Comparison of ENCODE assay signal across 22 cellular contexts in genomic region chr5:124644582-124644981, GRCh38.
DNase-seq lines count a peak whose midpoint lies in the region; ATAC-seq, FAIRE-seq and TF ChIP-seq lines count a peak whose summit lies in the region.
"Had no signal": no experiment of that assay in that cellular context is flagged by ENCODE, and none has a peak within 500 bp of the region (broad histone marks: within the 10 kb centered on the region; RNA-seq: fewer than 3 reads in every experiment).

No MANE protein-coding gene starts in this region.

- POLR2A ChIA-PET in HepG2 (lab: Yijun Ruan, JAX), result no interaction called here
- POLR2A ChIA-PET in WTC11 (lab: Charles Lee), result no interaction called here
- POLR2A ChIA-PET in CD8-positive, alpha-beta T cell (lab: Charles Lee), result no interaction called here
- POLR2A ChIA-PET in CD8-positive, alpha-beta memory T cell (lab: Charles Lee), result no interaction called here

- H3K79me2 ChIP-seq in HepG2 (ENCODE audit: insufficient read depth, low read length), result no peaks in the 10 kb centered on the region

- no peaks in the 10 kb centered on the region for H3K9me3 Mint-ChIP-seq in WTC11
- H3K9me3 Mint-ChIP-seq in CD8-positive, alpha-beta T cell, result no peaks in the 10 kb centered on the region
- H3K9me3 Mint-ChIP-seq in CD8-positive, alpha-beta memory T cell, result peaks cover 0 to 4% (median 2%) of the 10 kb centered on the region in 5 donors

- FAIRE-seq in HepG2 (lab: Jason Lieb, UNC), result no peak
- FAIRE-seq: H1 had no signal

- TF ChIP-seq RAD21 in HepG2 (CRISPR knock-in tag; IDR thresholded peaks at IDR 0.05), result no peak

- TF ChIP-seq EP300 in HepG2 (IDR thresholded peaks at IDR 0.05; ENCODE audit: low read depth in 2 of 2, low read length in 2 of 2) (no peak), HepG2 (CRISPR knock-in tag; IDR thresholded peaks at IDR 0.05; ENCODE audit: borderline replicate concordance) (no peak), sigmoid colon (IDR thresholded peaks at IDR 0.05) (no peak)

- H3K36me3 Mint-ChIP-seq in WTC11, result peaks cover 49% of the 10 kb centered on the region
- H3K36me3 Mint-ChIP-seq in CD8-positive, alpha-beta T cell, result no peaks in the 10 kb centered on the region
- H3K36me3 Mint-ChIP-seq in CD8-positive, alpha-beta memory T cell, result no peaks in the 10 kb centered on the region
- H3K36me3 Mint-ChIP-seq: CD4-positive, alpha-beta memory T cell had no signal

- H3K27me3 ChIP-seq in HepG2 (ENCODE audit: control insufficient read depth in 1 of 2, insufficient read depth in 2 of 2, low read length in 2 of 2) (no peaks in the 10 kb centered on the region), right lobe of liver (no peaks in the 10 kb centered on the region), breast epithelium (no peaks in the 10 kb centered on the region), sigmoid colon (no peaks in the 10 kb centered on the region)
- H3K27me3 ChIP-seq in CD8-positive, alpha-beta T cell (ENCODE audit: insufficient read depth, low read length), result peaks cover 6% of the 10 kb centered on the region
- no peaks in the 10 kb centered on the region for H3K27me3 ChIP-seq in CD8-positive, alpha-beta memory T cell (ENCODE audit: insufficient read depth, low read length, poor library complexity, severe bottlenecking)
- H3K27me3 ChIP-seq: SJSA1 had no signal

- H3K4me2 ChIP-seq in HepG2 (ENCODE audit: low read depth, low read length), result no peak overlapping the region
- H3K4me2 ChIP-seq: KMS-11 had no signal

- H3K4me3 Mint-ChIP-seq in WTC11, result no peak overlapping the region
- H3K4me3 Mint-ChIP-seq in CD8-positive, alpha-beta T cell, result no peak overlapping the region
- H3K4me3 Mint-ChIP-seq in CD8-positive, alpha-beta memory T cell, result no peak overlapping the region
- H3K4me3 Mint-ChIP-seq: CD4-positive, alpha-beta memory T cell had no signal

- no peak overlapping the region for H3K27ac ChIP-seq in HepG2 (ENCODE audit: extremely low read length, insufficient read depth, low read length)
- H3K27ac ChIP-seq in right lobe of liver, result no peak overlapping the region
- peak overlapping the region; percentile 23 for H3K27ac ChIP-seq in mesodermal cell (ENCODE audit: low read depth, low read length, severe bottlenecking)
- no peak overlapping the region for H3K27ac ChIP-seq in CD8-positive, alpha-beta T cell (ENCODE audit: low read depth, low read length)
- H3K27ac ChIP-seq in breast epithelium, result no peak overlapping the region
- H3K27ac ChIP-seq in CD8-positive, alpha-beta memory T cell (ENCODE audit: low read depth, low read length), result no peak overlapping the region
- H3K27ac ChIP-seq in sigmoid colon, result no peak overlapping the region
- H3K27ac ChIP-seq: 22Rv1; BLaER1 treated with 17β-estradiol and CSF1 and Interleukin-3, amounts not matched to agents 10 nM and 100 nM; KMS-11; SJSA1 had no signal

- no peak for TF ChIP-seq CTCF in HepG2 (CRISPR knock-in tag; IDR thresholded peaks at IDR 0.05)
- TF ChIP-seq CTCF in right lobe of liver (IDR thresholded peaks at IDR 0.05), result no peak
- TF ChIP-seq CTCF in WTC11 (IDR thresholded peaks at IDR 0.05), result no peak
- no peak for TF ChIP-seq CTCF in CD8-positive, alpha-beta T cell (IDR thresholded peaks at IDR 0.05)
- no peak for TF ChIP-seq CTCF in breast epithelium (IDR thresholded peaks at IDR 0.05)
- TF ChIP-seq CTCF in sigmoid colon (IDR thresholded peaks at IDR 0.05), result no peak

- H3K4me3 ChIP-seq in HepG2 (replicated peaks in 1 of 3; ENCODE audit: insufficient read depth in 1 of 3, low read depth in 2 of 3, low read length in 3 of 3) (no peak overlapping the region), right lobe of liver (no peak overlapping the region), mesodermal cell (ENCODE audit: extremely low read depth, insufficient read depth, low read length, poor library complexity, severe bottlenecking) (no peak overlapping the region), breast epithelium (no peak overlapping the region), sigmoid colon (no peak overlapping the region)
- no peak overlapping the region for H3K4me3 ChIP-seq in CD8-positive, alpha-beta T cell (ENCODE audit: low read depth, low read length)
- H3K4me3 ChIP-seq in CD8-positive, alpha-beta memory T cell (ENCODE audit: low read length), result no peak overlapping the region
- H3K4me3 ChIP-seq: BLaER1 treated with 17β-estradiol and CSF1 and Interleukin-3, amounts not matched to agents 10 nM and 100 nM; SJSA1 had no signal

- peaks cover 65% of the 10 kb centered on the region for H3K4me1 ChIP-seq in HepG2 (ENCODE audit: insufficient read depth, low read length)
- peaks cover 0 to 17% (median 5%) of the 10 kb centered on the region in 4 donors for H3K4me1 ChIP-seq in right lobe of liver
- H3K4me1 ChIP-seq in mesodermal cell (ENCODE audit: control insufficient read depth, insufficient read depth, low read length, poor library complexity, severe bottlenecking), result peaks cover 33% of the 10 kb centered on the region
- peaks cover 12% of the 10 kb centered on the region for H3K4me1 ChIP-seq in CD8-positive, alpha-beta T cell (ENCODE audit: insufficient read depth, low read length)
- H3K4me1 ChIP-seq in breast epithelium, result peaks cover 0 to 12% of the 10 kb centered on the region in 2 donors
- H3K4me1 ChIP-seq in CD8-positive, alpha-beta memory T cell (ENCODE audit: insufficient read depth, low read length), result peaks cover 12% of the 10 kb centered on the region
- H3K4me1 ChIP-seq in sigmoid colon, result peaks cover 0 to 11% (median 10%) of the 10 kb centered on the region in 4 donors

- TF ChIP-seq POLR2A in HepG2 (IDR thresholded peaks at IDR 0.05; ENCODE audit: insufficient read depth in 1 of 2, low read depth in 2 of 2, low read length in 2 of 2) (no peak), right lobe of liver (IDR thresholded peaks at IDR 0.05) (no peak), breast epithelium (IDR thresholded peaks at IDR 0.05) (no peak), sigmoid colon (IDR thresholded peaks at IDR 0.05) (no peak)

- 0% methylated on average over 1 of the region's 1 CpG for WGBS in HepG2 (ENCODE audit: low lambda C conversion rate)
- WGBS in right lobe of liver (ENCODE audit: insufficient coverage, low coverage, low lambda C conversion rate, missing lambda C conversion rate), result 19% methylated on average over 1 of the region's 1 CpG
- 88 to 91% methylated on average over 1 of the region's 1 CpG for WGBS in mesodermal cell (ENCODE audit: insufficient coverage in 2 of 2), 2 experiments
- 65 to 84% methylated on average over 1 of the region's 1 CpG for WGBS in sigmoid colon, 2 donors

- H4K20me1 ChIP-seq in HepG2 (ENCODE audit: insufficient read depth, low read length), result no peaks in the 10 kb centered on the region

- CTCF ChIA-PET in HepG2 (lab: Yijun Ruan, JAX; ENCODE audit: low intra/inter-chr PET ratio, low total read pairs), result no interaction called here
- CTCF ChIA-PET in WTC11 (lab: Charles Lee), result no interaction called here
- CTCF ChIA-PET in CD8-positive, alpha-beta T cell (lab: Charles Lee), result interaction anchor here (1.1 kb wide), 1 partner anchor 15 kb away, joined by 3 read pairs; no protein-coding TSS in a partner anchor
- CTCF ChIA-PET in CD8-positive, alpha-beta memory T cell (lab: Charles Lee), result no interaction called here

- no peak for ATAC-seq in HepG2
- ATAC-seq in right lobe of liver, result no peak
- ATAC-seq in WTC11, result no peak
- ATAC-seq in CD8-positive, alpha-beta T cell, result no peak
- ATAC-seq: Right ventricle myocardium inferior had no signal

- no TSS peak for BruUV-seq in HepG2 (replicated peaks; lab: Mats Ljungman, UMichigan)

- intact Hi-C loops in HepG2 (cut with micrococcal nuclease; ENCODE audit: unreplicated experiment) (no loop called here), right lobe of liver (cut with DNase I) (no loop called here), breast epithelium (cut with DNase I; ENCODE audit: low total_unique reads) (no loop called here), sigmoid colon (cut with DNase I) (no loop called here)
- intact Hi-C loops in CD8-positive, alpha-beta T cell (cut with DNase I, micrococcal nuclease), result no loop called here

- no peaks in the 10 kb centered on the region; the same call in 1 of the 2 replicates for H3K27me3 Mint-ChIP-seq in WTC11 (ENCODE audit: low read depth)
- H3K27me3 Mint-ChIP-seq in CD8-positive, alpha-beta T cell (ENCODE audit: low read depth), result peaks cover 53% of the 10 kb centered on the region
- peaks cover 0 to 8% of the 10 kb centered on the region in 2 donors for H3K27me3 Mint-ChIP-seq in CD8-positive, alpha-beta memory T cell

- H3K9me3 ChIP-seq in HepG2 (ENCODE audit: low read length) (no peaks in the 10 kb centered on the region), right lobe of liver (no peaks in the 10 kb centered on the region), mesodermal cell (ENCODE audit: control insufficient read depth, low read length) (no peaks in the 10 kb centered on the region), breast epithelium (no peaks in the 10 kb centered on the region), sigmoid colon (no peaks in the 10 kb centered on the region)
- H3K9me3 ChIP-seq in CD8-positive, alpha-beta T cell (ENCODE audit: low read length), result no peaks in the 10 kb centered on the region
- H3K9me3 ChIP-seq in CD8-positive, alpha-beta memory T cell (ENCODE audit: low read length), result no peaks in the 10 kb centered on the region
- H3K9me3 ChIP-seq: BLaER1 treated with 17β-estradiol and CSF1 and Interleukin-3, amounts not matched to agents 10 nM and 100 nM; SJSA1 had no signal

- H3K27ac Mint-ChIP-seq in WTC11, result peak overlapping the region; percentile 89
- no peak overlapping the region for H3K27ac Mint-ChIP-seq in CD8-positive, alpha-beta T cell
- H3K27ac Mint-ChIP-seq in CD8-positive, alpha-beta memory T cell, result no peak overlapping the region

- DNase-seq in HepG2 (ENCODE audit: low spot score) (no peak), right lobe of liver (no peak), WTC11 (ENCODE audit: low spot score) (no peak), breast epithelium (ENCODE audit: low spot score in 2 of 2) (no peak), sigmoid colon (no peak)
- no peak for DNase-seq in CD8-positive, alpha-beta T cell
- DNase-seq in CD8-positive, alpha-beta memory T cell, result no peak
- DNase-seq: Calu3; CD4-positive, alpha-beta memory T cell; GDM1; NCI-H1694; NCI-H2081; NCI-H2171 treated with DMSO at 0.1 percent for 48 hours; NCI-H524 treated with DMSO at 0.1 percent for 48 hours; OCI-M1 had no signal

- H2AFZ ChIP-seq in HepG2 (ENCODE audit: low read length), result no peak overlapping the region

- in situ Hi-C loops in HepG2 (cut with HindIII; ENCODE audit: extremely low pct_ligation_motif_present, low pct_unique_long_range_greater_than_20kb), result no loop called here

- H3K4me1 Mint-ChIP-seq in WTC11, result peaks cover 80% of the 10 kb centered on the region
- H3K4me1 Mint-ChIP-seq in CD8-positive, alpha-beta T cell (ENCODE audit: low read depth), result peaks cover 12% of the 10 kb centered on the region
- peaks cover 6 to 19% (median 6%) of the 10 kb centered on the region in 3 donors for H3K4me1 Mint-ChIP-seq in CD8-positive, alpha-beta memory T cell

- H3K9ac ChIP-seq in HepG2 (ENCODE audit: insufficient read depth, low read depth, low read length), result no peak overlapping the region
- H3K9ac ChIP-seq: BLaER1 treated with 17β-estradiol and CSF1 and Interleukin-3, amounts not matched to agents 10 nM and 100 nM; KMS-11 had no signal

- H3K36me3 ChIP-seq in HepG2 (replicated peaks in 1 of 2; ENCODE audit: control insufficient read depth in 1 of 2, insufficient read depth in 2 of 2, low read length in 2 of 2), result no peaks in the 10 kb centered on the region
- peaks cover 0 to 3% (median 0%) of the 10 kb centered on the region in 4 donors for H3K36me3 ChIP-seq in right lobe of liver
- H3K36me3 ChIP-seq in mesodermal cell (ENCODE audit: control insufficient read depth, insufficient read depth, low read length), result peaks cover 73% of the 10 kb centered on the region
- no peaks in the 10 kb centered on the region for H3K36me3 ChIP-seq in CD8-positive, alpha-beta T cell (ENCODE audit: insufficient read depth, low read length)
- H3K36me3 ChIP-seq in breast epithelium, result no peaks in the 10 kb centered on the region
- no peaks in the 10 kb centered on the region for H3K36me3 ChIP-seq in CD8-positive, alpha-beta memory T cell (ENCODE audit: insufficient read depth, low read length)
- peaks cover 0 to 17% (median 0%) of the 10 kb centered on the region in 4 donors for H3K36me3 ChIP-seq in sigmoid colon
